Comparison of ENCODE assay signal across 13 cellular contexts in genomic region chr6:125547320-125547843, GRCh38.
A peak's percentile ranks its signal among the peaks of the same experiment; 100 is the strongest.
DNase-seq lines count a peak whose midpoint lies in the region; ATAC-seq, FAIRE-seq and TF ChIP-seq lines count a peak whose summit lies in the region.
"Had no signal": no experiment of that assay in that cellular context is flagged by ENCODE, and none has a peak within 500 bp of the region (broad histone marks: within the 10 kb centered on the region; RNA-seq: fewer than 3 reads in every experiment).

No MANE protein-coding gene starts in this region.

- H3K9me3 ChIP-seq in A673 (ENCODE audit: low read depth, low read length, poor library complexity, severe bottlenecking) (no peaks in the 10 kb centered on the region), osteoblast (ENCODE audit: low read depth, low read length) (no peaks in the 10 kb centered on the region), pancreas (no peaks in the 10 kb centered on the region), vagina (no peaks in the 10 kb centered on the region)
- H3K9me3 ChIP-seq: BLaER1 had no signal

- intact Hi-C loops in A673 (cut with micrococcal nuclease; ENCODE audit: unreplicated experiment): no loop called here
- intact Hi-C loops in pancreas (cut with DNase I): no loop called here
- intact Hi-C loops in vagina (cut with DNase I): no loop called here

- H3K4me2 ChIP-seq in osteoblast (ENCODE audit: insufficient read depth, low read length): peak overlapping the region; percentile 34
- H3K4me2 ChIP-seq: BLaER1 had no signal

- no peaks in the 10 kb centered on the region for H3K27me3 ChIP-seq in A673 (replicated peaks; ENCODE audit: insufficient read depth, low read depth, low read length, poor library complexity)
- H3K27me3 ChIP-seq in osteoblast (ENCODE audit: insufficient read depth, low read length): no peaks in the 10 kb centered on the region
- H3K27me3 ChIP-seq in pancreas: peaks cover 0 to 3% (median 0%) of the 10 kb centered on the region in 4 donors
- no peaks in the 10 kb centered on the region for H3K27me3 ChIP-seq in vagina
- H3K27me3 ChIP-seq: BLaER1 had no signal

- H3K4me3 ChIP-seq in A673 (ENCODE audit: low read depth, low read length, poor library complexity, severe bottlenecking) (no peak overlapping the region), coronary artery (peak overlapping the region; percentile 48), osteoblast (ENCODE audit: insufficient read depth, low read length) (no peak overlapping the region), pancreas (no peak overlapping the region), vagina (no peak overlapping the region)
- H3K4me3 ChIP-seq: BLaER1 had no signal

- no peak for ATAC-seq in HG02571 (IDR thresholded peaks at IDR 0.05; ENCODE audit: unreplicated experiment)
- no peak for ATAC-seq in pancreas

- TF ChIP-seq POLR2A in vagina (IDR thresholded peaks at IDR 0.05): no peak

- TF ChIP-seq CTCF in A673 (conservative IDR thresholded peaks at IDR 0.05; ENCODE audit: low read depth, low read length) (no peak), coronary artery (IDR thresholded peaks at IDR 0.05) (no peak), osteoblast (IDR thresholded peaks at IDR 0.05; ENCODE audit: extremely low read depth, low read depth, low read length) (no peak), pancreas (IDR thresholded peaks at IDR 0.05) (no peak), vagina (IDR thresholded peaks at IDR 0.05) (no peak)

- H3K4me1 ChIP-seq in A673 (ENCODE audit: insufficient read depth, low read length, poor library complexity, severe bottlenecking): peaks cover 27% of the 10 kb centered on the region
- no peaks in the 10 kb centered on the region for H3K4me1 ChIP-seq in osteoblast (ENCODE audit: insufficient read depth, low read length)
- H3K4me1 ChIP-seq in pancreas: no peaks in the 10 kb centered on the region
- H3K4me1 ChIP-seq in vagina: no peaks in the 10 kb centered on the region
- H3K4me1 ChIP-seq: BLaER1 had no signal

- no peak overlapping the region for H2AFZ ChIP-seq in osteoblast (ENCODE audit: low read length)

- no peaks in the 10 kb centered on the region for H4K20me1 ChIP-seq in osteoblast (ENCODE audit: insufficient read depth, low read length)
- H4K20me1 ChIP-seq: BLaER1 had no signal

- H3K36me3 ChIP-seq in A673 (ENCODE audit: insufficient read depth, low read length, poor library complexity, severe bottlenecking): no peaks in the 10 kb centered on the region
- H3K36me3 ChIP-seq in osteoblast (ENCODE audit: insufficient read depth, low read length): no peaks in the 10 kb centered on the region
- H3K36me3 ChIP-seq in pancreas: no peaks in the 10 kb centered on the region
- H3K36me3 ChIP-seq in vagina: no peaks in the 10 kb centered on the region
- H3K36me3 ChIP-seq: BLaER1 had no signal

- no peak for FAIRE-seq in pancreas (lab: Jason Lieb, UNC)

- H3K79me2 ChIP-seq in osteoblast (ENCODE audit: insufficient read depth, low read length): no peaks in the 10 kb centered on the region

- BruUV-seq in A673 (replicated peaks; lab: Mats Ljungman, UMichigan): no TSS peak

- CTCF ChIA-PET in A673 (lab: Charles Lee): no interaction called here

- H3K27ac ChIP-seq in A673 (ENCODE audit: low read depth, low read length, poor library complexity, severe bottlenecking): no peak overlapping the region
- peak overlapping the region; percentile 0 to 37 for H3K27ac ChIP-seq in coronary artery
- no peak overlapping the region for H3K27ac ChIP-seq in osteoblast (ENCODE audit: low read depth, low read length)
- no peak overlapping the region for H3K27ac ChIP-seq in pancreas
- no peak overlapping the region for H3K27ac ChIP-seq in vagina
- H3K27ac ChIP-seq: 22Rv1, BLaER1 had no signal

- DNase-seq in A673 (ENCODE audit: low spot score) (peak; percentile 13), NCI-H1048 (lab: John Stamatoyannopoulos, UW) (peak; percentile 72), coronary artery (ENCODE audit: low spot score) (no peak), osteoblast (ENCODE audit: insufficient read length, low spot score, missing footprints) (no peak), pancreas (no peak), vagina (ENCODE audit: extremely low spot score in 2 of 2) (no peak)
- no peak for DNase-seq in stimulated activated CD4-positive, alpha-beta T cell treated with anti-CD3 and anti-CD28 coated beads, Interleukin-4, amount 100 ng/mL, for 24 hours
- DNase-seq: AML-193; CD8-positive, alpha-beta memory T cell; GF-D8 had no signal

- 77 to 89% methylated on average over 4 of the region's 4 CpGs for WGBS in pancreas, 2 donors

- POLR2A ChIA-PET in A673 (lab: Charles Lee; ENCODE audit: low non-redundant PET): no interaction called here

Comparison
In these comparisons a context has a peak if more than half of its experiments do, and no peak if none do; other contexts are left out.
1. DNase-seq: peak in A673 (single experiment) and NCI-H1048 (single experiment); none in coronary artery (single experiment), osteoblast (single experiment), pancreas (0 of 6), vagina (0 of 2) and stimulated activated CD4-positive, alpha-beta T cell treated with anti-CD3 and anti-CD28 coated beads, Interleukin-4, amount 100 ng/mL, for 24 hours (single experiment).
2. H3K27ac ChIP-seq: peak in coronary artery (2 of 2); none in A673 (single experiment), osteoblast (single experiment), pancreas (0 of 4) and vagina (single experiment).